10 cellular contexts compared by ENCODE assay signal in the genomic region with DNA sequence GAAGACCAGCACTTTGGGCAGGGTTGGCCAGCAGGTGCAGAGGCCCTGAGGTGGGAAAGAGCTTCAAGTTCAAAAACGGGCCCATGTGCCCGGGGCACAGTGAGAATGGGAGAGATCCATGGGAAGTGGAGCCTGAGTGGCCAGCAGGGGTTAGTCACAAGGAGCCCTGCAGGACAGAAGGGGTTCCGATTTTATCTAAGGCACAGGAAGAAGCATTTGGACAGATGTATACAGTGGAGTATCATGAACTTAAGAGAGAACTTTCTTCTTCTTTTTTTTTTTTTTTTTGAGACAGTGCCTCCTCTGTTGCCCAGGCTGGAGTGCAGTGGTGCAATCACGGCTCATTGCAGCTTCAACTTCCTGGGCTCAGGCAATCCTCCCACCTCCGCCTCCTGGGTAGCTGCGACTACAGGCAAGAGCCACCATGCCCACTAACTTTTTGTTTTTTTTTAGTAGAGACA. TPM values are rescaled to one million over a fixed set of nuclear protein-coding genes. Genes with fewer than 3 reads are reported as not detected.
A peak's percentile ranks its signal among the peaks of the same experiment; 100 is the strongest.
DNase-seq lines count a peak whose midpoint lies in the region.
"Had no signal": no experiment of that assay in that cellular context is flagged by ENCODE, and none has a peak within 500 bp of the region (broad histone marks: within the 10 kb centered on the region; RNA-seq: fewer than 3 reads in every experiment).

No MANE protein-coding gene starts in this region.

- CTCF ChIA-PET in activated CD4-positive, alpha-beta T cell treated with anti-CD3 and anti-CD28 coated beads, Interleukin-2, amount 10 ng/mL, durations not matched to agents 7 days and 5 days (lab: Charles Lee) = interaction anchor here (0.7 to 2.2 kb wide), 6 partner anchors 11 to 111 kb away, joined by 3 to 7 read pairs (median 3); no protein-coding TSS in a partner anchor

- H3K9me3 Mint-ChIP-seq in activated CD4-positive, alpha-beta T cell treated with anti-CD3 and anti-CD28 coated beads, Interleukin-2, amount 10 ng/mL, durations not matched to agents 7 days and 5 days = no peaks in the 10 kb centered on the region

- no peak overlapping the region for H3K4me3 Mint-ChIP-seq in activated CD4-positive, alpha-beta T cell treated with anti-CD3 and anti-CD28 coated beads, Interleukin-2, amount 10 ng/mL, durations not matched to agents 7 days and 5 days

- H3K4me1 Mint-ChIP-seq in activated CD4-positive, alpha-beta T cell treated with anti-CD3 and anti-CD28 coated beads, Interleukin-2, amount 10 ng/mL, durations not matched to agents 7 days and 5 days = peaks cover 68% of the 10 kb centered on the region

- 50 to 64% methylated on average over 6 of the region's 6 CpGs for WGBS in esophagus, 2 donors

- POLR2A ChIA-PET in activated CD4-positive, alpha-beta T cell treated with anti-CD3 and anti-CD28 coated beads, Interleukin-2, amount 10 ng/mL, durations not matched to agents 7 days and 5 days (lab: Charles Lee) = interaction anchor here (0.7 kb wide), 2 partner anchors 16 to 60 kb away, joined by 5 to 7 read pairs; no protein-coding TSS in a partner anchor

- H3K36me3 Mint-ChIP-seq in activated CD4-positive, alpha-beta T cell treated with anti-CD3 and anti-CD28 coated beads, Interleukin-2, amount 10 ng/mL, durations not matched to agents 7 days and 5 days (ENCODE audit: low read depth) = peaks cover 82% of the 10 kb centered on the region

- peak overlapping the region; percentile 57 to 75 for H3K27ac ChIP-seq in esophagus (ENCODE audit: low read depth in 2 of 2, low read length in 1 of 2)

- no peaks in the 10 kb centered on the region for H3K27me3 ChIP-seq in esophagus (ENCODE audit: control insufficient read depth in 1 of 2, insufficient read depth in 2 of 2, low read length in 2 of 2)

- peaks cover 3% of the 10 kb centered on the region in 2 donors for H3K4me1 ChIP-seq in esophagus (ENCODE audit: control insufficient read depth in 2 of 2, insufficient read depth in 2 of 2, low read length in 1 of 2)

- no peaks in the 10 kb centered on the region for H3K27me3 Mint-ChIP-seq in activated CD4-positive, alpha-beta T cell treated with anti-CD3 and anti-CD28 coated beads, Interleukin-2, amount 10 ng/mL, durations not matched to agents 7 days and 5 days

- H3K27ac Mint-ChIP-seq in activated CD4-positive, alpha-beta T cell treated with anti-CD3 and anti-CD28 coated beads, Interleukin-2, amount 10 ng/mL, durations not matched to agents 7 days and 5 days = peak overlapping the region; percentile 71

- DNase-seq in Kasumi-1 (lab: John Stamatoyannopoulos, UW) (peak; percentile 55 to 65), EL (no peak), NCI-H526 treated with DMSO at 0.1 percent for 48 hours (lab: John Stamatoyannopoulos, UW) (no peak), NCI-H526 (lab: John Stamatoyannopoulos, UW) (no peak)
- peak; percentile 29 for DNase-seq in activated CD4-positive, alpha-beta T cell treated with anti-CD3 and anti-CD28 coated beads, Interleukin-2, amount 10 ng/mL, durations not matched to agents 7 days and 5 days
- peak; percentile 37 for DNase-seq in stimulated activated CD4-positive, alpha-beta T cell treated with anti-CD3 and anti-CD28 coated beads, Interleukin-4, amount 100 ng/mL, for 24 hours
- DNase-seq: DND-41, NCI-H1930, small intestine had no signal

- peaks cover 0 to 3% of the 10 kb centered on the region in 2 donors for H3K36me3 ChIP-seq in esophagus (ENCODE audit: control insufficient read depth in 2 of 2, insufficient read depth in 2 of 2, low read length in 1 of 2)

- no peaks in the 10 kb centered on the region for H3K9me3 ChIP-seq in esophagus (ENCODE audit: control insufficient read depth in 2 of 2, insufficient read depth in 1 of 2, low read depth in 1 of 2, low read length in 1 of 2)

- H3K4me3 ChIP-seq in esophagus (ENCODE audit: low read depth in 1 of 2, low read length in 2 of 2) = no peak overlapping the region

RNA-seq across cellular contexts. Expression of gene WIPF1, which starts 24.0 kb away (rescaled TPM):
- 100 to 1,000 TPM; 378 to 423 TPM for total RNA-seq in activated CD4-positive, alpha-beta T cell treated with anti-CD3 and anti-CD28 coated beads, Interleukin-2, amount 10 ng/mL, durations not matched to agents 7 days and 5 days
- 1 to 10 TPM; 3.9 to 4.8 TPM for polyA plus RNA-seq in esophagus

Comparison
In these comparisons a context has a peak if more than half of its experiments do, and no peak if none do; other contexts are left out.
1. DNase-seq: peak in Kasumi-1 (2 of 2), activated CD4-positive, alpha-beta T cell treated with anti-CD3 and anti-CD28 coated beads, Interleukin-2, amount 10 ng/mL, durations not matched to agents 7 days and 5 days (single experiment) and stimulated activated CD4-positive, alpha-beta T cell treated with anti-CD3 and anti-CD28 coated beads, Interleukin-4, amount 100 ng/mL, for 24 hours (single experiment); none in EL (single experiment), NCI-H526 treated with DMSO at 0.1 percent for 48 hours (single experiment) and NCI-H526 (0 of 2).